Comparison of ENCODE assay signal across 13 cellular contexts in the genomic region with DNA sequence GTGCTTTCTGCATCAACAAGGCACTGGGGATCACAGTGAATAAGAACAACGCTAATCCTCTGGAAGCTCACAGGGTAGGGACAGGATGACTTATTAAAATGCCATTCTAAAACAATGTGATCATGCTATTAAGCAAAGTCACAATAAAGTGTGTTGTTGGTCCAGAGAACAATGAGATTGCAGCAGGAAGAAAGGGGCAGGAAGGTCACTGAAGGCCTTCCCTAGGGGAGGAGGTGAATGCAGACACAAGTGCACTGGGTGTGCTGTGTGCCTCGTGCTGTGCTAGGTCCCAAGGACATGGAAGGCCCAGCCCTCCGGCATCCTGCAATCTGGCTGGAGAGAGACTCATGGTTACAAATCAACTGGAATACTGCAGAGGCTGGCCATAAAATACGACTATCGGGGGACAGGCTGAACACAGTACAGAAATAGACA. TPM values are rescaled to one million over a fixed set of nuclear protein-coding genes. Genes with fewer than 3 reads are reported as not detected.
DNase-seq lines count a peak whose midpoint lies in the region; ATAC-seq and TF ChIP-seq lines count a peak whose summit lies in the region.
"Had no signal": no experiment of that assay in that cellular context is flagged by ENCODE, and none has a peak within 500 bp of the region (broad histone marks: within the 10 kb centered on the region; RNA-seq: fewer than 3 reads in every experiment).

No MANE protein-coding gene starts in this region.

- H3K9me3 Mint-ChIP-seq in brain, result no peaks in the 10 kb centered on the region
- no peaks in the 10 kb centered on the region for H3K9me3 Mint-ChIP-seq in effector memory CD8-positive, alpha-beta T cell
- H3K9me3 Mint-ChIP-seq: activated naive CD8-positive, alpha-beta T cell treated with anti-CD3 and anti-CD28 coated beads for 36 hours; naive thymus-derived CD8-positive, alpha-beta T cell; stimulated activated naive CD8-positive, alpha-beta T cell treated with anti-CD3 and anti-CD28 coated beads, Interleukin-15, Interleukin-2, amounts not matched to agents 100 ng/mL and 50 ng/mL, for 24 hours had no signal

- peak; percentile 32 for DNase-seq in iris pigment epithelial cell (ENCODE audit: low read depth)
- no peak for DNase-seq in sigmoid colon
- no peak for DNase-seq in effector memory CD4-positive, alpha-beta T cell
- no peak for DNase-seq in erythroblast (lab: John Stamatoyannopoulos, UW)
- no peak for DNase-seq in NCI-H1092 treated with DMSO at 0.1 percent for 48 hours (lab: John Stamatoyannopoulos, UW)
- no peak for DNase-seq in effector memory CD8-positive, alpha-beta T cell
- DNase-seq: activated naive CD8-positive, alpha-beta T cell treated with anti-CD3 and anti-CD28 coated beads for 36 hours; DMS79 treated with DMSO at 0.1 percent for 48 hours; naive thymus-derived CD8-positive, alpha-beta T cell had no signal

- peak overlapping the region; percentile 36 to 98 (median 96) for H3K27ac Mint-ChIP-seq in brain
- no peak overlapping the region for H3K27ac Mint-ChIP-seq in effector memory CD8-positive, alpha-beta T cell
- H3K27ac Mint-ChIP-seq: activated naive CD8-positive, alpha-beta T cell treated with anti-CD3 and anti-CD28 coated beads for 36 hours; stimulated activated naive CD8-positive, alpha-beta T cell treated with anti-CD3 and anti-CD28 coated beads, Interleukin-15, Interleukin-2, amounts not matched to agents 100 ng/mL and 50 ng/mL, for 24 hours had no signal

- no peaks in the 10 kb centered on the region for H3K36me3 ChIP-seq in sigmoid colon
- no peaks in the 10 kb centered on the region for H3K36me3 ChIP-seq in effector memory CD4-positive, alpha-beta T cell (ENCODE audit: control insufficient read depth, insufficient read depth, low read length)

- no peak overlapping the region for H3K4me3 ChIP-seq in sigmoid colon
- no peak overlapping the region for H3K4me3 ChIP-seq in effector memory CD4-positive, alpha-beta T cell (ENCODE audit: insufficient read depth, low read depth, low read length, poor library complexity, severe bottlenecking)

- H3K27me3 Mint-ChIP-seq in brain, result no peaks in the 10 kb centered on the region
- H3K27me3 Mint-ChIP-seq in effector memory CD8-positive, alpha-beta T cell, result no peaks in the 10 kb centered on the region
- H3K27me3 Mint-ChIP-seq: activated naive CD8-positive, alpha-beta T cell treated with anti-CD3 and anti-CD28 coated beads for 36 hours; naive thymus-derived CD8-positive, alpha-beta T cell; stimulated activated naive CD8-positive, alpha-beta T cell treated with anti-CD3 and anti-CD28 coated beads, Interleukin-15, Interleukin-2, amounts not matched to agents 100 ng/mL and 50 ng/mL, for 24 hours had no signal

- H3K9me3 ChIP-seq in sigmoid colon, result no peaks in the 10 kb centered on the region
- no peaks in the 10 kb centered on the region for H3K9me3 ChIP-seq in effector memory CD4-positive, alpha-beta T cell (ENCODE audit: control insufficient read depth, low read length)

- H3K36me3 Mint-ChIP-seq in brain, result no peaks in the 10 kb centered on the region
- no peaks in the 10 kb centered on the region for H3K36me3 Mint-ChIP-seq in effector memory CD8-positive, alpha-beta T cell (ENCODE audit: insufficient read depth)

- TF ChIP-seq POLR2A in sigmoid colon (IDR thresholded peaks at IDR 0.05), result no peak
- TF ChIP-seq POLR2A in erythroblast (IDR thresholded peaks at IDR 0.05; ENCODE audit: low read length), result no peak

- H3K4me1 ChIP-seq in sigmoid colon, result peaks cover 0 to 72% (median 70%) of the 10 kb centered on the region in 4 donors
- no peaks in the 10 kb centered on the region for H3K4me1 ChIP-seq in effector memory CD4-positive, alpha-beta T cell (ENCODE audit: control insufficient read depth, insufficient read depth, low read length, poor library complexity, severe bottlenecking)

- peaks cover 78% of the 10 kb centered on the region for H3K4me1 Mint-ChIP-seq in brain
- no peaks in the 10 kb centered on the region for H3K4me1 Mint-ChIP-seq in effector memory CD8-positive, alpha-beta T cell (ENCODE audit: low read depth in 2 of 2)
- H3K4me1 Mint-ChIP-seq: activated naive CD8-positive, alpha-beta T cell treated with anti-CD3 and anti-CD28 coated beads for 36 hours had no signal

- TF ChIP-seq EP300 in sigmoid colon (IDR thresholded peaks at IDR 0.05), result no peak

- intact Hi-C loops in sigmoid colon (cut with DNase I), result loop anchor here (5.0 kb wide), 1 partner anchor 63 kb away; no protein-coding TSS in a partner anchor

- no peak for TF ChIP-seq CTCF in C4-2B (conservative IDR thresholded peaks at IDR 0.05)
- no peak for TF ChIP-seq CTCF in brain (conservative IDR thresholded peaks at IDR 0.05)
- TF ChIP-seq CTCF in sigmoid colon (IDR thresholded peaks at IDR 0.05), result no peak

- H3K27ac ChIP-seq in C4-2B, result peak overlapping the region; percentile 43; the same call in 1 of the 2 replicates
- H3K27ac ChIP-seq in sigmoid colon, result peak overlapping the region; percentile 43 to 87 (median 76)
- no peak overlapping the region for H3K27ac ChIP-seq in effector memory CD4-positive, alpha-beta T cell (ENCODE audit: insufficient read depth, low read length, poor library complexity, severe bottlenecking)

- H3K27me3 ChIP-seq in sigmoid colon, result no peaks in the 10 kb centered on the region
- no peaks in the 10 kb centered on the region for H3K27me3 ChIP-seq in effector memory CD4-positive, alpha-beta T cell (replicated peaks; ENCODE audit: control insufficient read depth, insufficient read depth, low read length, poor library complexity, severe bottlenecking)

- 87 to 91% methylated on average over 5 of the region's 5 CpGs for WGBS in sigmoid colon, 2 donors

- H3K4me3 Mint-ChIP-seq in brain, result peak overlapping the region in 2 of 5 experiments; percentile 38 to 39
- H3K4me3 Mint-ChIP-seq in effector memory CD8-positive, alpha-beta T cell, result no peak overlapping the region
- H3K4me3 Mint-ChIP-seq: activated naive CD8-positive, alpha-beta T cell treated with anti-CD3 and anti-CD28 coated beads for 36 hours; naive thymus-derived CD8-positive, alpha-beta T cell; stimulated activated naive CD8-positive, alpha-beta T cell treated with anti-CD3 and anti-CD28 coated beads, Interleukin-15, Interleukin-2, amounts not matched to agents 100 ng/mL and 50 ng/mL, for 24 hours had no signal

- ATAC-seq in effector memory CD8-positive, alpha-beta T cell (replicated peaks), result no peak
- ATAC-seq: naive thymus-derived CD8-positive, alpha-beta T cell; Panc1 had no signal

RNA-seq across cellular contexts. Expression of a gene that starts 55.7 kb away (rescaled TPM):
- polyA plus RNA-seq in brain (ENCODE audit: insufficient read depth, low read depth, low replicate concordance) (49.9 TPM), sigmoid colon (10 to 100 TPM; 11.3 to 22.2 (median 19.5) TPM)
- total RNA-seq in sigmoid colon, result 10 to 100 TPM; 18.3 to 29.3 (median 25.5) TPM

RNA-seq across cellular contexts. Expression of a gene that starts 56.3 kb away (rescaled TPM):
- polyA plus RNA-seq in brain (ENCODE audit: insufficient read depth, low read depth, low replicate concordance) (27.6 TPM), sigmoid colon (10 to 100 TPM in 1 of 3 donors, 1 to 10 TPM in 2; 8.1 to 14.4 (median 9.0) TPM)
- 10 to 100 TPM; 11.7 to 21.0 (median 14.8) TPM for total RNA-seq in sigmoid colon

Comparison
In these comparisons a context has a peak if more than half of its experiments do, and no peak if none do; other contexts are left out.
1. H3K27ac Mint-ChIP-seq: peak in brain (5 of 5); none in effector memory CD8-positive, alpha-beta T cell (0 of 2).